In the genomic region with DNA sequence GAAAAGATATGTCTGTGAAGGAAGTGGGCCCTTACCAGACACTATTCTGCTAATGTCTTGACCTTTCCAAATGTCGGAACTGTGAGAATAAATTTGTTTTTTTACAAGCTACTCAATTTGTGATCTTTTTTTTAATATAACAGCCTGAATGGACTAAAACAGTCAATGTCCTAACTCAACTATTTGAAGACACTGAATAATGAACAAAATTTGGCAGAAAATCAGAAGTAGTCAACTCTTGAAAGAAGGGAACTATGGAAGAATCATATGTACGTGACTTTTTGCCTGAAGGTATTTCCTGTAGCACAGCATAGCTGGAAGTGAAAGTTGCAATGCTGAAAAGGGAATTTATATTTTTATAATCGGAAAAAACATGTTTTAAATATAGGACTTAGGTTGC, we compare ENCODE assay signal across 22 cellular contexts.
"Had no signal": no experiment of that assay in that cellular context is flagged by ENCODE, and none has a peak within 500 bp of the region (broad histone marks: within the 10 kb centered on the region; RNA-seq: fewer than 3 reads in every experiment).

No MANE protein-coding gene starts in this region.

- H3K36me3 ChIP-seq: MG63, SJSA1 had no signal

- DNase-seq: IMR-90, Karpas-422, KG1, MG63, NCI-H1092 treated with DMSO at 0.1 percent for 48 hours, NCI-H1436, NCI-H187, NCI-H2029, NCI-H2081 treated with DMSO at 0.1 percent for 48 hours, NCI-H2171, NCI-H226, NCI-H446, NCI-H510A, NCI-H524 treated with DMSO at 0.1 percent for 48 hours, NCI-H69, NCI-H774, Right ventricle myocardium superior, RPMI8226, SIG-M5 had no signal

- H3K27ac ChIP-seq: SJSA1 had no signal

- H3K4me1 ChIP-seq: SJSA1 had no signal

- H3K9me3 ChIP-seq: MG63, SJSA1 had no signal

- H3K4me3 ChIP-seq: MG63, SJSA1 had no signal

- H3K27me3 ChIP-seq: MG63, SJSA1 had no signal

- ATAC-seq: HepG2, SK-N-SH treated with all-trans-retinoic acid at 6 μM for 48 hours had no signal
